29 cellular contexts compared by ENCODE assay signal in genomic region chr4:75702919-75703411, GRCh38. TPM values are rescaled to one million over a fixed set of nuclear protein-coding genes. Genes with fewer than 3 reads are reported as not detected.
DNase-seq lines count a peak whose midpoint lies in the region; ATAC-seq, FAIRE-seq and TF ChIP-seq lines count a peak whose summit lies in the region.
"Had no signal": no experiment of that assay in that cellular context is flagged by ENCODE, and none has a peak within 500 bp of the region (broad histone marks: within the 10 kb centered on the region; RNA-seq: fewer than 3 reads in every experiment).

No MANE protein-coding gene starts in this region.

- intact Hi-C loops in K562 (cut with micrococcal nuclease) (no loop called here), uterus (cut with DNase I; ENCODE audit: low total_unique reads) (no loop called here)

- no TSS peak for BruUV-seq in K562 (replicated peaks; lab: Mats Ljungman, UMichigan)

- peak overlapping the region; percentile 96 for H3K27ac ChIP-seq in GM23338 (ENCODE audit: low read depth)
- H3K27ac ChIP-seq in K562 (ENCODE audit: extremely low read depth, low read depth, low read length) = no peak overlapping the region
- no peak overlapping the region for H3K27ac ChIP-seq in trophoblast cell (ENCODE audit: low read depth, low read length)
- no peak overlapping the region for H3K27ac ChIP-seq in uterus
- H3K27ac ChIP-seq: PC-9 had no signal

- H3K9me3 Mint-ChIP-seq in GM23338 = no peaks in the 10 kb centered on the region
- H3K9me3 Mint-ChIP-seq: brain had no signal

- no peaks in the 10 kb centered on the region for H3K79me1 ChIP-seq in trophoblast cell (ENCODE audit: low read length)

- no peak overlapping the region for H3K18ac ChIP-seq in trophoblast cell (ENCODE audit: low read length)

- peak overlapping the region; percentile 95 for H3K27ac Mint-ChIP-seq in GM23338
- H3K27ac Mint-ChIP-seq: activated CD8-positive, alpha-beta T cell treated with anti-CD3 and anti-CD28 coated beads, Interleukin-2, amount 10 ng/mL, durations not matched to agents 7 days and 5 days; brain had no signal

- peaks cover 61% of the 10 kb centered on the region for H3K4me1 ChIP-seq in GM23338 (ENCODE audit: insufficient read depth)
- peaks cover 6 to 8% of the 10 kb centered on the region in 2 experiments; a peak in 2 of 5 replicates for H3K4me1 ChIP-seq in K562 (replicated peaks in 1 of 2; ENCODE audit: control insufficient read depth in 2 of 2, insufficient read depth in 2 of 2, low read length in 2 of 2)
- H3K4me1 ChIP-seq in trophoblast cell (ENCODE audit: control insufficient read depth in 1 of 2, insufficient read depth in 2 of 2, low read length in 2 of 2) = peaks cover 3 to 6% of the 10 kb centered on the region in 2 experiments
- no peaks in the 10 kb centered on the region for H3K4me1 ChIP-seq in uterus

- no peak overlapping the region; the same call in 2 of the 3 replicates for H3K4me3 Mint-ChIP-seq in GM23338
- H3K4me3 Mint-ChIP-seq: activated CD8-positive, alpha-beta T cell treated with anti-CD3 and anti-CD28 coated beads, Interleukin-2, amount 10 ng/mL, durations not matched to agents 7 days and 5 days; brain had no signal

- no peak overlapping the region for H2AK5ac ChIP-seq in trophoblast cell (ENCODE audit: low read length)

- POLR2A ChIA-PET in K562 (lab: Yijun Ruan, JAX) = no interaction called here

- peaks cover 19% of the 10 kb centered on the region for H3K27me3 Mint-ChIP-seq in GM23338 (ENCODE audit: insufficient read depth, low read depth, poor library complexity)
- H3K27me3 Mint-ChIP-seq: brain had no signal

- no peak overlapping the region for H3K9ac ChIP-seq in K562 (ENCODE audit: insufficient read depth in 1 of 2, low read depth in 2 of 2, low read length in 2 of 2)
- no peak overlapping the region for H3K9ac ChIP-seq in trophoblast cell (ENCODE audit: low read length)

- peaks cover 30% of the 10 kb centered on the region for H3K36me3 Mint-ChIP-seq in GM23338 (ENCODE audit: low read depth)

- H3K4ac ChIP-seq in trophoblast cell (ENCODE audit: low read depth, low read length) = no peak overlapping the region

- H3K79me2 ChIP-seq in GM23338 (replicated peaks; ENCODE audit: insufficient read depth) (peaks cover 75% of the 10 kb centered on the region), K562 (ENCODE audit: control insufficient read depth, insufficient read depth, low read length) (no peaks in the 10 kb centered on the region), trophoblast cell (ENCODE audit: control insufficient read depth, insufficient read depth, low read length, poor library complexity) (no peaks in the 10 kb centered on the region)

- 0 out of 2 replicates have a peak, but pooled peaks cover 10% of the 10 kb centered on the region for H3F3A ChIP-seq in GM23338 (replicated peaks; ENCODE audit: low read depth)

- H4K91ac ChIP-seq in trophoblast cell (ENCODE audit: low read depth, low read length) = no peak overlapping the region

- 53% methylated on average over 4 of the region's 4 CpGs for WGBS in K562 (ENCODE audit: insufficient coverage, low coverage, missing lambda C conversion rate)
- WGBS in trophoblast cell (ENCODE audit: extremely low coverage, insufficient coverage, insufficient read length) = no CpG with 5 or more reads among the region's 4 CpGs

- TF ChIP-seq RAD21 in K562 (CRISPR knock-in tag; conservative IDR thresholded peaks at IDR 0.05 in 1 of 2, IDR thresholded peaks at IDR 0.05 in 1 of 2) = no peak

- no peak for FAIRE-seq in K562 (lab: Jason Lieb, UNC)
- FAIRE-seq: frontal cortex, keratinocyte, urothelium cell line had no signal

- no peaks in the 10 kb centered on the region for H3K9me2 ChIP-seq in GM23338 (ENCODE audit: insufficient read depth)

- H3K9me3 ChIP-seq in K562 (replicated peaks; ENCODE audit: control insufficient read depth, insufficient read depth, low read depth, low read length) = no peaks in the 10 kb centered on the region
- H3K9me3 ChIP-seq in trophoblast cell (ENCODE audit: insufficient read depth, low read depth, low read length) = no peaks in the 10 kb centered on the region
- no peaks in the 10 kb centered on the region for H3K9me3 ChIP-seq in uterus

- no peak overlapping the region for H2AFZ ChIP-seq in GM23338
- no peak overlapping the region for H2AFZ ChIP-seq in K562 (ENCODE audit: low read depth, low read length)
- no peak overlapping the region for H2AFZ ChIP-seq in trophoblast cell (ENCODE audit: insufficient read depth, low read length, poor library complexity)
- H2AFZ ChIP-seq: PC-9 had no signal

- no peak for TF ChIP-seq EP300 in K562 (IDR thresholded peaks at IDR 0.05; ENCODE audit: low read length)

- no peak overlapping the region for H2BK120ac ChIP-seq in trophoblast cell (ENCODE audit: insufficient read depth, low read length, poor library complexity)

- DNase-seq in GM23338 (ENCODE audit: low spot score) (peak; percentile 62), K562 (ENCODE audit: extremely low read depth in 1 of 4, low spot score in 3 of 4) (no peak), left lobe of liver (ENCODE audit: low spot score) (peak; percentile 55), trophoblast cell (no peak), NCI-H2171 treated with DMSO at 0.1 percent for 48 hours (lab: John Stamatoyannopoulos, UW) (no peak), Kasumi-1 (lab: John Stamatoyannopoulos, UW) (no peak), uterus (no peak)
- DNase-seq: activated CD4-positive, alpha-beta T cell treated with anti-CD3 and anti-CD28 coated beads for 1 hour; activated CD8-positive, alpha-beta T cell treated with anti-CD3 and anti-CD28 coated beads, Interleukin-2, amount 10 ng/mL, durations not matched to agents 7 days and 5 days; activated gamma-delta T cell treated with Interleukin-2 at 50 U/mL for 16 hours; activated T-cell treated with anti-CD3 and anti-CD28 coated beads, Interleukin-2, amount 50 U/mL, for 1 hour; C1 segment of cervical spinal cord; effector CD4-positive, alpha-beta T cell; hypothalamus; MM.1S; NCI-H1417 treated with DMSO at 0.1 percent for 48 hours; NCI-H2107; NCI-H510A treated with DMSO at 0.1 percent for 48 hours; nucleus accumbens; PC-9; SIG-M5; stimulated activated CD4-positive, alpha-beta T cell treated with anti-CD3 and anti-CD28 coated beads, Interleukin-2, amount 100 ng/mL, for 24 hours; substantia nigra had no signal

- H2BK5ac ChIP-seq in trophoblast cell (ENCODE audit: low read depth, low read length, poor library complexity) = no peak overlapping the region

- no peak for TF ChIP-seq CTCF in GM23338 (conservative IDR thresholded peaks at IDR 0.05; ENCODE audit: low read depth in 2 of 2)
- TF ChIP-seq CTCF in K562 (IDR thresholded peaks at IDR 0.05 in 2 of 3, conservative IDR thresholded peaks at IDR 0.05 in 1 of 3; ENCODE audit: insufficient read depth in 2 of 3, low read depth in 1 of 3, low read length in 3 of 3) = no peak
- no peak for TF ChIP-seq CTCF in uterus (IDR thresholded peaks at IDR 0.05)

- no peak overlapping the region for H2BK12ac ChIP-seq in trophoblast cell (ENCODE audit: low read length)

- no peaks in the 10 kb centered on the region for H3K27me3 ChIP-seq in GM23338 (ENCODE audit: insufficient read depth)
- H3K27me3 ChIP-seq in K562 (ENCODE audit: control insufficient read depth in 2 of 2, insufficient read depth in 2 of 2, low read length in 2 of 2) = no peaks in the 10 kb centered on the region
- H3K27me3 ChIP-seq in trophoblast cell (ENCODE audit: insufficient read depth, low read length) = no peaks in the 10 kb centered on the region
- H3K27me3 ChIP-seq in uterus = no peaks in the 10 kb centered on the region

- CTCF ChIA-PET in K562 (lab: Yijun Ruan, JAX; ENCODE audit: low intra/inter-chr PET ratio) = no interaction called here

- no peak overlapping the region for H3K14ac ChIP-seq in trophoblast cell (ENCODE audit: low read length)

- peaks cover 57% of the 10 kb centered on the region for H3K4me1 Mint-ChIP-seq in GM23338

- H3K4me2 ChIP-seq in GM23338 (peak overlapping the region; percentile 70), K562 (ENCODE audit: insufficient read depth, low read length) (no peak overlapping the region), trophoblast cell (ENCODE audit: low read length) (peak overlapping the region; percentile 13)
- H3K4me2 ChIP-seq: PC-9 had no signal

- no peaks in the 10 kb centered on the region; the same call in 1 of the 2 replicates for H4K20me1 ChIP-seq in GM23338 (replicated peaks; ENCODE audit: insufficient read depth)
- H4K20me1 ChIP-seq in K562 (replicated peaks; ENCODE audit: control insufficient read depth, insufficient read depth, low read length) = no peaks in the 10 kb centered on the region

- in situ Hi-C loops in K562 (cut with MboI) = no loop called here

- ATAC-seq in GM23338 (peak; percentile 4; the same call in 2 of the 3 replicates), K562 (no peak; the same call in 1 of the 3 replicates), left lobe of liver (peak; percentile 94), HG03521 (IDR thresholded peaks at IDR 0.05; ENCODE audit: unreplicated experiment) (no peak)
- ATAC-seq: activated CD8-positive, alpha-beta T cell treated with anti-CD3 and anti-CD28 coated beads, Interleukin-2, amount 10 ng/mL, durations not matched to agents 7 days and 5 days; HCT116 had no signal

- TF ChIP-seq POLR2A in K562 (conservative IDR thresholded peaks at IDR 0.05) (no peak), uterus (IDR thresholded peaks at IDR 0.05) (no peak)

- no peak overlapping the region for H3K23ac ChIP-seq in trophoblast cell (ENCODE audit: low read length)

- no peaks in the 10 kb centered on the region for H3K9me1 ChIP-seq in K562 (ENCODE audit: control insufficient read depth, insufficient read depth, low read length)

- H4K8ac ChIP-seq in trophoblast cell (ENCODE audit: low read depth, low read length) = no peak overlapping the region

- H3K4me3 ChIP-seq in GM23338 (no peak overlapping the region; the same call in 1 of the 2 replicates), K562 (no peak overlapping the region), trophoblast cell (ENCODE audit: low read depth, low read length) (no peak overlapping the region), uterus (no peak overlapping the region)
- H3K4me3 ChIP-seq: PC-9 had no signal

- H3K36me3 ChIP-seq in GM23338 (ENCODE audit: insufficient read depth) (peaks cover 6% of the 10 kb centered on the region; the same call in 1 of the 2 replicates), K562 (ENCODE audit: control insufficient read depth, insufficient read depth, low read length) (no peaks in the 10 kb centered on the region; the same call in 2 of the 3 replicates), trophoblast cell (ENCODE audit: control insufficient read depth in 1 of 2, insufficient read depth in 2 of 2, low read length in 2 of 2) (no peaks in the 10 kb centered on the region), uterus (no peaks in the 10 kb centered on the region)

- H4K12ac ChIP-seq in trophoblast cell (ENCODE audit: low read depth, low read length) = no peak overlapping the region

RNA-seq across cellular contexts. Expression of gene USO1, which starts 21.4 kb away (rescaled TPM):
- 241 and 277 TPM in 2 replicates for total RNA-seq in GM23338 (2014; rRNA removed; shearing (Covaris generic))
- 98.5 and 113 TPM in 2 replicates for polyA plus RNA-seq in GM23338 (2016; fragmentation: Nextera tagmentation; extraction: Ambion mirVana)
- 22.0 and 88.8 TPM in 2 replicates for total RNA-seq in K562 (2011; cell fraction: chromatin; rRNA removed; ENCODE audit: low replicate concordance)
- 18.5 and 23.9 TPM in 2 replicates for total RNA-seq in K562 (2011; cell fraction: nucleolus; rRNA removed)
- 33.2 and 59.6 TPM in 2 replicates for total RNA-seq in K562 (2011; cell fraction: nucleoplasm; rRNA removed)
- 48.5 and 54.0 TPM in 2 replicates for total RNA-seq in K562 (2014; rRNA removed)
- 76.2 and 80.2 TPM in 2 replicates for total RNA-seq in K562 (2014; rRNA removed; fragmentation: Illumina TruSeq; extraction: Trizol)
- total RNA-seq in K562 (2015; rRNA removed; fragmentation: Illumina TruSeq; extraction: Trizol) = 68.7 and 72.8 TPM in 2 replicates
- 45.3 and 48.0 TPM in 2 replicates for total RNA-seq in K562 (2021)
- 87.5 and 97.8 TPM in 2 replicates for polyA plus RNA-seq in K562 (2011; rRNA removed)
- polyA plus RNA-seq in K562 (2011; cell fraction: cytosol; rRNA removed) = 21.2 and 42.2 TPM in 2 replicates
- 15.9 and 30.8 TPM in 2 replicates for polyA plus RNA-seq in K562 (2011; cell fraction: nucleus; rRNA removed)
- polyA plus RNA-seq in K562 (2012) = 40.7 and 71.7 TPM in 2 replicates
- 54.5 and 71.6 TPM in 2 replicates for polyA plus RNA-seq in K562 (2014; fragmentation: Illumina TruSeq; extraction: Trizol)
- polyA plus RNA-seq in K562 (2014; fragmentation: Nextera tagmentation; extraction: Ambion mirVana) = 10 to 100 TPM; 19.3 to 22.1 TPM
- 44.3 and 45.1 TPM in 2 replicates for polyA plus RNA-seq in K562 (2014; rRNA removed)
- polyA minus RNA-seq in K562 (2011; rRNA and poly(A)+ RNA removed) = 69.8 and 96.2 TPM in 2 replicates
- polyA minus RNA-seq in K562 (2011; cell fraction: cytosol; rRNA and poly(A)+ RNA removed) = 32.1 and 32.4 TPM in 2 replicates
- 15.2 and 35.5 TPM in 2 replicates for polyA minus RNA-seq in K562 (2011; cell fraction: nucleus; rRNA and poly(A)+ RNA removed)
- 47.1 TPM for total RNA-seq in left lobe of liver
- polyA plus RNA-seq in trophoblast cell (2013) = 66.2 and 67.9 TPM in 2 replicates
- 100 to 1,000 TPM in 1 of 4 donors, 10 to 100 TPM in 3; 20.0 to 127 (median 59.4) TPM for total RNA-seq in uterus

RNA-seq across cellular contexts. Expression of gene G3BP2, which starts 29.8 kb away (rescaled TPM):
- 411 and 435 TPM in 2 replicates for total RNA-seq in GM23338 (2014; rRNA removed; shearing (Covaris generic))
- polyA plus RNA-seq in GM23338 (2016; fragmentation: Nextera tagmentation; extraction: Ambion mirVana) (94.5 and 103 TPM in 2 replicates), K562 (2011; rRNA removed) (90.9 and 141 TPM in 2 replicates), K562 (2014; fragmentation: Illumina TruSeq; extraction: Trizol) (143 and 222 TPM in 2 replicates), K562 (2014; fragmentation: Nextera tagmentation; extraction: Ambion mirVana) (10 to 100 TPM; 25.2 to 36.2 TPM), K562 (2014; rRNA removed) (83.7 and 90.2 TPM in 2 replicates)
- 41.8 and 137 TPM in 2 replicates for total RNA-seq in K562 (2011; cell fraction: chromatin; rRNA removed; ENCODE audit: low replicate concordance)
- total RNA-seq in K562 (2011; cell fraction: nucleolus; rRNA removed) = 22.8 and 31.1 TPM in 2 replicates
- 47.7 and 75.6 TPM in 2 replicates for total RNA-seq in K562 (2011; cell fraction: nucleoplasm; rRNA removed)
- total RNA-seq in K562 (2014; rRNA removed) (84.6 and 88.9 TPM in 2 replicates), K562 (2014; rRNA removed; fragmentation: Illumina TruSeq; extraction: Trizol) (138 and 159 TPM in 2 replicates), K562 (2015; rRNA removed; fragmentation: Illumina TruSeq; extraction: Trizol) (125 and 130 TPM in 2 replicates), K562 (2021) (143 and 160 TPM in 2 replicates), left lobe of liver (52.2 TPM), uterus (100 to 1,000 TPM in 1 of 4 donors, 10 to 100 TPM in 3; 43.2 to 215 (median 74.1) TPM)
- 28.9 and 47.0 TPM in 2 replicates for polyA plus RNA-seq in K562 (2011; cell fraction: cytosol; rRNA removed)
- 23.0 and 34.6 TPM in 2 replicates for polyA plus RNA-seq in K562 (2011; cell fraction: nucleus; rRNA removed)
- polyA plus RNA-seq in K562 (2012) = 83.9 and 86.5 TPM in 2 replicates
- 194 and 199 TPM in 2 replicates for polyA minus RNA-seq in K562 (2011; rRNA and poly(A)+ RNA removed)
- polyA minus RNA-seq in K562 (2011; cell fraction: cytosol; rRNA and poly(A)+ RNA removed) = 44.7 and 78.4 TPM in 2 replicates
- 23.4 and 41.5 TPM in 2 replicates for polyA minus RNA-seq in K562 (2011; cell fraction: nucleus; rRNA and poly(A)+ RNA removed)
- 96.0 and 96.1 TPM in 2 replicates for polyA plus RNA-seq in trophoblast cell (2013)

Comparison
In these comparisons a context has a peak if more than half of its experiments do, and no peak if none do; other contexts are left out.
1. ATAC-seq: peak in GM23338 (single experiment) and left lobe of liver (single experiment); none in K562 (single experiment) and HG03521 (single experiment).
2. DNase-seq: peak in GM23338 (single experiment) and left lobe of liver (single experiment); none in K562 (0 of 4), trophoblast cell (0 of 2), NCI-H2171 treated with DMSO at 0.1 percent for 48 hours (single experiment), Kasumi-1 (0 of 2) and uterus (0 of 2).